In genomic region chr11:14742849-14743248, GRCh38 we compare ENCODE assay signal across 18 cellular contexts.
DNase-seq lines count a peak whose midpoint lies in the region; ATAC-seq and TF ChIP-seq lines count a peak whose summit lies in the region.
"Had no signal": no experiment of that assay in that cellular context is flagged by ENCODE, and none has a peak within 500 bp of the region (broad histone marks: within the 10 kb centered on the region; RNA-seq: fewer than 3 reads in every experiment).

No MANE protein-coding gene starts in this region.

- H3K9ac ChIP-seq in DND-41 (ENCODE audit: low read depth, low read length): no peak overlapping the region
- H3K9ac ChIP-seq: BLaER1 treated with 17β-estradiol and CSF1 and Interleukin-3, amounts not matched to agents 10 nM and 100 nM had no signal

- intact Hi-C loops in activated naive CD4-positive, alpha-beta T cell treated with anti-CD3 and anti-CD28 coated beads for 36 hours (cut with micrococcal nuclease): loop anchor here (1.0 kb wide), 1 partner anchor 7 kb away; no protein-coding TSS in a partner anchor
- intact Hi-C loops in activated T-helper 1 cell treated with anti-CD3 and anti-CD28 coated beads, Interleukin-12 subunit alpha, Interleukin-12 subunit beta, Interleukin-2, Interleukin-4 antibody, amounts not matched to agents 30 ng/mL and 10 ng/mL and 1 ng/mL, durations not matched to agents 14 hours and 24 hours and 36 hours (cut with micrococcal nuclease): loop anchor here (5.0 kb wide), 1 partner anchor 46 kb away; no protein-coding TSS in a partner anchor
- intact Hi-C loops in posterior vena cava (cut with DNase I): no loop called here

- no peak for ATAC-seq in activated naive CD4-positive, alpha-beta T cell treated with anti-CD3 and anti-CD28 coated beads, Interleukin-2, amount 50 U/mL, for 72 hours
- ATAC-seq in DND-41 (ENCODE audit: insufficient read depth, low read depth): no peak
- ATAC-seq in GM18861 (IDR thresholded peaks at IDR 0.05; ENCODE audit: unreplicated experiment): no peak
- ATAC-seq: HCT116, HepG2 had no signal

- H3K27ac ChIP-seq in DND-41 (ENCODE audit: low read length): 0 out of 2 replicates have a peak overlapping the region, but pooled peaks have one; percentile 14

- no peaks in the 10 kb centered on the region for H3K27me3 ChIP-seq in DND-41 (ENCODE audit: insufficient read depth, low read length, poor library complexity)
- H3K27me3 ChIP-seq: BLaER1 treated with 17β-estradiol and CSF1 and Interleukin-3, amounts not matched to agents 10 nM and 100 nM had no signal

- peaks cover 26% of the 10 kb centered on the region for H3K9me3 Mint-ChIP-seq in activated naive CD4-positive, alpha-beta T cell treated with anti-CD3 and anti-CD28 coated beads for 36 hours
- H3K9me3 Mint-ChIP-seq in activated naive CD4-positive, alpha-beta T cell treated with anti-CD3 and anti-CD28 coated beads, Interleukin-2, amount 50 U/mL, for 72 hours: peaks cover 24 to 38% of the 10 kb centered on the region in 2 donors
- H3K9me3 Mint-ChIP-seq in activated T-helper 1 cell treated with anti-CD3 and anti-CD28 coated beads, Interleukin-12 subunit alpha, Interleukin-12 subunit beta, Interleukin-2, Interleukin-4 antibody, amounts not matched to agents 30 ng/mL and 10 ng/mL and 1 ng/mL, durations not matched to agents 14 hours and 24 hours and 36 hours: peaks cover 34% of the 10 kb centered on the region

- peaks cover 38% of the 10 kb centered on the region for H3K36me3 Mint-ChIP-seq in activated naive CD4-positive, alpha-beta T cell treated with anti-CD3 and anti-CD28 coated beads for 36 hours (ENCODE audit: low read depth)
- H3K36me3 Mint-ChIP-seq in activated naive CD4-positive, alpha-beta T cell treated with anti-CD3 and anti-CD28 coated beads, Interleukin-2, amount 50 U/mL, for 72 hours: peaks cover 29 to 74% of the 10 kb centered on the region in 2 donors
- H3K36me3 Mint-ChIP-seq in activated T-helper 1 cell treated with anti-CD3 and anti-CD28 coated beads, Interleukin-12 subunit alpha, Interleukin-12 subunit beta, Interleukin-2, Interleukin-4 antibody, amounts not matched to agents 30 ng/mL and 10 ng/mL and 1 ng/mL, durations not matched to agents 14 hours and 24 hours and 36 hours (ENCODE audit: low read depth): peaks cover 54% of the 10 kb centered on the region
- H3K36me3 Mint-ChIP-seq: IgD-negative memory B cell had no signal

- no peaks in the 10 kb centered on the region for H3K27me3 Mint-ChIP-seq in activated naive CD4-positive, alpha-beta T cell treated with anti-CD3 and anti-CD28 coated beads for 36 hours (ENCODE audit: low read depth)
- H3K27me3 Mint-ChIP-seq in activated T-helper 1 cell treated with anti-CD3 and anti-CD28 coated beads, Interleukin-12 subunit alpha, Interleukin-12 subunit beta, Interleukin-2, Interleukin-4 antibody, amounts not matched to agents 30 ng/mL and 10 ng/mL and 1 ng/mL, durations not matched to agents 14 hours and 24 hours and 36 hours (ENCODE audit: insufficient read depth): no peaks in the 10 kb centered on the region

- H3K4me1 ChIP-seq in DND-41 (ENCODE audit: insufficient read depth, low read length): peaks cover 4% of the 10 kb centered on the region; the same call in 1 of the 2 replicates
- H3K4me1 ChIP-seq: Caco-2 had no signal

- H3K9me3 ChIP-seq in DND-41 (ENCODE audit: insufficient read depth, low read length, severe bottlenecking): no peaks in the 10 kb centered on the region
- H3K9me3 ChIP-seq: Caco-2 had no signal

- no peak for DNase-seq in activated naive CD4-positive, alpha-beta T cell treated with anti-CD3 and anti-CD28 coated beads for 36 hours
- no peak for DNase-seq in activated naive CD4-positive, alpha-beta T cell treated with anti-CD3 and anti-CD28 coated beads, Interleukin-2, amount 50 U/mL, for 72 hours (ENCODE audit: low spot score in 2 of 2)
- DNase-seq in DND-41: no peak
- DNase-seq in activated T-helper 1 cell treated with anti-CD3 and anti-CD28 coated beads, Interleukin-12 subunit alpha, Interleukin-12 subunit beta, Interleukin-2, Interleukin-4 antibody, amounts not matched to agents 30 ng/mL and 10 ng/mL and 1 ng/mL, durations not matched to agents 14 hours and 24 hours and 36 hours (ENCODE audit: low spot score): no peak
- peak; percentile 49 for DNase-seq in posterior vena cava (ENCODE audit: low spot score)
- no peak for DNase-seq in DMS79 (lab: John Stamatoyannopoulos, UW)
- DNase-seq: Caco-2; CD8-positive, alpha-beta memory T cell; GF-D8; GOT3; H7; HFFc6 had no signal

- TF ChIP-seq CTCF in DND-41 (IDR thresholded peaks at IDR 0.05; ENCODE audit: borderline replicate concordance, extremely low read depth, low read length, poor library complexity, severe bottlenecking): no peak

- peak overlapping the region; percentile 25 for H3K27ac Mint-ChIP-seq in activated naive CD4-positive, alpha-beta T cell treated with anti-CD3 and anti-CD28 coated beads for 36 hours
- H3K27ac Mint-ChIP-seq in activated naive CD4-positive, alpha-beta T cell treated with anti-CD3 and anti-CD28 coated beads, Interleukin-2, amount 50 U/mL, for 72 hours: peak overlapping the region in 1 of 2 donors; percentile 38
- no peak overlapping the region for H3K27ac Mint-ChIP-seq in activated T-helper 1 cell treated with anti-CD3 and anti-CD28 coated beads, Interleukin-12 subunit alpha, Interleukin-12 subunit beta, Interleukin-2, Interleukin-4 antibody, amounts not matched to agents 30 ng/mL and 10 ng/mL and 1 ng/mL, durations not matched to agents 14 hours and 24 hours and 36 hours
- H3K27ac Mint-ChIP-seq: B cell, HFFc6, IgD-negative memory B cell had no signal

- no peak overlapping the region for H2AFZ ChIP-seq in DND-41 (ENCODE audit: low read depth, low read length)

- CTCF ChIA-PET in activated naive CD4-positive, alpha-beta T cell treated with anti-CD3 and anti-CD28 coated beads for 36 hours (lab: Charles Lee): no interaction called here

- no peaks in the 10 kb centered on the region for H3K36me3 ChIP-seq in DND-41 (ENCODE audit: insufficient read depth, low read length)

- peaks cover 67% of the 10 kb centered on the region for H3K4me1 Mint-ChIP-seq in activated naive CD4-positive, alpha-beta T cell treated with anti-CD3 and anti-CD28 coated beads for 36 hours (ENCODE audit: low read depth)
- H3K4me1 Mint-ChIP-seq in activated T-helper 1 cell treated with anti-CD3 and anti-CD28 coated beads, Interleukin-12 subunit alpha, Interleukin-12 subunit beta, Interleukin-2, Interleukin-4 antibody, amounts not matched to agents 30 ng/mL and 10 ng/mL and 1 ng/mL, durations not matched to agents 14 hours and 24 hours and 36 hours (ENCODE audit: low read depth): peaks cover 70% of the 10 kb centered on the region
- H3K4me1 Mint-ChIP-seq: B cell had no signal

- H3K79me2 ChIP-seq in DND-41 (ENCODE audit: insufficient read depth, low read length): peaks cover 25% of the 10 kb centered on the region; the same call in 1 of the 2 replicates

- no peak overlapping the region for H3K4me3 ChIP-seq in DND-41 (ENCODE audit: low read depth in 1 of 2, low read length in 2 of 2)
- H3K4me3 ChIP-seq: BLaER1 treated with 17β-estradiol and CSF1 and Interleukin-3, amounts not matched to agents 10 nM and 100 nM had no signal

- peaks cover 3% of the 10 kb centered on the region; the same call in 1 of the 2 replicates for H4K20me1 ChIP-seq in DND-41 (ENCODE audit: insufficient read depth, low read length)

- no peak overlapping the region for H3K4me3 Mint-ChIP-seq in activated naive CD4-positive, alpha-beta T cell treated with anti-CD3 and anti-CD28 coated beads for 36 hours
- H3K4me3 Mint-ChIP-seq in activated T-helper 1 cell treated with anti-CD3 and anti-CD28 coated beads, Interleukin-12 subunit alpha, Interleukin-12 subunit beta, Interleukin-2, Interleukin-4 antibody, amounts not matched to agents 30 ng/mL and 10 ng/mL and 1 ng/mL, durations not matched to agents 14 hours and 24 hours and 36 hours: peak overlapping the region; percentile 17
- H3K4me3 Mint-ChIP-seq: B cell, HFFc6, IgD-negative memory B cell had no signal

- H3K4me2 ChIP-seq in DND-41 (ENCODE audit: insufficient read depth, low read length): no peak overlapping the region

Comparison
In these comparisons a context has a peak if more than half of its experiments do, and no peak if none do; other contexts are left out.
1. intact Hi-C loops: an anchor here in activated naive CD4-positive, alpha-beta T cell treated with anti-CD3 and anti-CD28 coated beads for 36 hours (1.0 kb wide) and activated T-helper 1 cell treated with anti-CD3 and anti-CD28 coated beads, Interleukin-12 subunit alpha, Interleukin-12 subunit beta, Interleukin-2, Interleukin-4 antibody, amounts not matched to agents 30 ng/mL and 10 ng/mL and 1 ng/mL, durations not matched to agents 14 hours and 24 hours and 36 hours (5.0 kb wide); none called in posterior vena cava.